ENCODE assay signal across 1 cellular context in genomic region chr13:30303269-30303668, GRCh38.
TF ChIP-seq lines count a peak whose summit lies in the region.

No MANE protein-coding gene starts in this region.

TF ChIP-seq in HepG2, 621 proteins besides CTCF, POLR2A, EP300 and RAD21:
- TF ChIP-seq ZSCAN22 (CRISPR knock-in tag; IDR thresholded peaks at IDR 0.05) (no peak), TEAD3 (CRISPR knock-in tag; optimal IDR thresholded peaks at IDR 0.05; ENCODE audit: borderline replicate concordance) (peak; percentile 38)
